ENCODE assay signal across 1 cellular context in the genomic region with DNA sequence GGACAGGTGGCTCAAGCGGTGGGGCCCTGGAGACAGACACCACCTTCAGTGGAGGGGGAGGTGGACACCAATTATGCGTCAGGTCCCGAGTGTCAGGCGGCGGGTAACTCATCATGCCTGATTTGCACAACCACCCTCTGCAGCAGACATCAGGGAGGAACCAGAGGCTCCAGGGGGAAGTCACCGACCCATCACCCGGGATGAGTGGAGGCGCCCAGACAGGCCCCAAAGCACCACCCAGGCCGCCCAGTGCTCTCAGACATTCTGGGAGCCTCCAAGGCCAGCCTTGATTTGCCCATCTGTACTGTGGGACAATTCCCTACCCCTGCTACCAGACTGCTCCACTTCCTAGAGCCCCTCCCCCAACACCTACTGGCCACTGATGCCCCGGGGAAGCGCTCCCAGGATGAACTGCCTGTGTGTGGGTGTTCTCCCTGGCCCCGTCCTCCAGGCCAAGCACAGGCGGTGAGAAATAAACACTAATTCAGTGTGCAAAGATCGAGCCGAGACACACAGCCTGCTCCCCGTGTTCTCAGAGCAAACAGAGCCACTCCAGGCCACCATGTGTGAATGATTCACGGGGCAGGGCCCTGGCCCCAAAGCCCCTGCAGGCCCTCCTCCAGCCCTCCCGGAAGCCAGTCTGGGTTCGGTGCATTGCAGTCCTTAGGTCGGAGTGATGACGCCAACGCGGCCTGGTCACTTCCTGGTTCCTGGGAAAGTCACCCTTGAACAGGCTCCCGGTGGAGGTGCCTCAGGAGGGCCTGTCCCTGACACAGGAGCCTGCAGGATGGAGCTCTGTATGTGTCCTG.
A peak's percentile ranks its signal among the peaks of the same experiment; 100 is the strongest.
TF ChIP-seq lines count a peak whose summit lies in the region.

No MANE protein-coding gene starts in this region.

TF ChIP-seq in HepG2, 621 proteins besides CTCF, POLR2A, EP300 and RAD21 (continued from another document and continues in another):
- TF ChIP-seq ZNF33B (CRISPR knock-in tag; IDR thresholded peaks at IDR 0.05) (peak; percentile 90; the same call in 1 of the 2 replicates), RNF2 (conservative IDR thresholded peaks at IDR 0.05; ENCODE audit: low read depth) (no peak; the same call in none of the 2 replicates), ZNF839 (CRISPR knock-in tag; IDR thresholded peaks at IDR 0.05; ENCODE audit: borderline replicate concordance) (peak; percentile 48; the same call in 1 of the 2 replicates), NFE2 (CRISPR knock-in tag; IDR thresholded peaks at IDR 0.05) (no peak; the same call in none of the 2 replicates), ZNF737 (CRISPR knock-in tag; IDR thresholded peaks at IDR 0.05; ENCODE audit: borderline replicate concordance) (no peak), YEATS4 (CRISPR knock-in tag; IDR thresholded peaks at IDR 0.05; ENCODE audit: borderline replicate concordance) (peak; percentile 69; the same call in 1 of the 2 replicates), ZBTB21 (CRISPR knock-in tag; IDR thresholded peaks at IDR 0.05) (peak; percentile 95), TFDP1 (CRISPR knock-in tag; IDR thresholded peaks at IDR 0.05; ENCODE audit: borderline replicate concordance) (peak; percentile 22; the same call in 1 of the 2 replicates), PLRG1 (conservative IDR thresholded peaks at IDR 0.05) (no peak), ZNF12 (CRISPR knock-in tag; IDR thresholded peaks at IDR 0.05) (peak; percentile 39; the same call in 1 of the 2 replicates), FOSL1 (CRISPR knock-in tag; IDR thresholded peaks at IDR 0.05; ENCODE audit: borderline replicate concordance) (0 out of 2 replicates have a peak, but pooled peaks have one; percentile 50), ZNF580 (CRISPR knock-in tag; IDR thresholded peaks at IDR 0.05; ENCODE audit: borderline replicate concordance, low read depth) (no peak; the same call in 1 of the 2 replicates), ETV5 (CRISPR knock-in tag; IDR thresholded peaks at IDR 0.05; ENCODE audit: borderline replicate concordance) (peak; percentile 99), ZNF335 (CRISPR knock-in tag; IDR thresholded peaks at IDR 0.05) (peak; percentile 95), ZNF766 (CRISPR knock-in tag; IDR thresholded peaks at IDR 0.05; ENCODE audit: borderline replicate concordance) (peak; percentile 78; the same call in 1 of the 2 replicates), ZNF275 (CRISPR knock-in tag; IDR thresholded peaks at IDR 0.05; ENCODE audit: borderline replicate concordance) (no peak; the same call in 1 of the 2 replicates), FOXO1 (CRISPR knock-in tag; IDR thresholded peaks at IDR 0.05) (peak; percentile 67), ZNF281 (CRISPR knock-in tag; IDR thresholded peaks at IDR 0.05; ENCODE audit: borderline replicate concordance) (peak; percentile 94), ONECUT2 (CRISPR knock-in tag; IDR thresholded peaks at IDR 0.05) (no peak), ATF7 (IDR thresholded peaks at IDR 0.05) (no peak; the same call in 1 of the 2 replicates), ATF7 (CRISPR knock-in tag; IDR thresholded peaks at IDR 0.05) (peak; percentile 95), ZNF260 (CRISPR knock-in tag; IDR thresholded peaks at IDR 0.05; ENCODE audit: borderline replicate concordance, low read depth) (no peak), ZNF432 (CRISPR knock-in tag; IDR thresholded peaks at IDR 0.05; ENCODE audit: borderline replicate concordance) (no peak), ZNF510 (CRISPR knock-in tag; IDR thresholded peaks at IDR 0.05; ENCODE audit: low read depth) (no peak), FOXC1 (CRISPR knock-in tag; IDR thresholded peaks at IDR 0.05; ENCODE audit: borderline replicate concordance) (peak; percentile 86), ZNF576 (CRISPR knock-in tag; IDR thresholded peaks at IDR 0.05) (0 out of 2 replicates have a peak, but pooled peaks have one; percentile 19), ZNF207 (IDR thresholded peaks at IDR 0.05; ENCODE audit: borderline replicate concordance) (no peak), ZNF703 (CRISPR knock-in tag; IDR thresholded peaks at IDR 0.05; ENCODE audit: borderline replicate concordance) (peak; percentile 49; the same call in 1 of the 2 replicates), HHEX (CRISPR knock-in tag; IDR thresholded peaks at IDR 0.05) (no peak), PTBP1 (IDR thresholded peaks at IDR 0.05; ENCODE audit: low read depth, low read length, poor library complexity, severe bottlenecking) (peak; percentile 89), NFYB (CRISPR knock-in tag; IDR thresholded peaks at IDR 0.05) (no peak; the same call in 1 of the 2 replicates)
- TF ChIP-seq, protein P1, sequence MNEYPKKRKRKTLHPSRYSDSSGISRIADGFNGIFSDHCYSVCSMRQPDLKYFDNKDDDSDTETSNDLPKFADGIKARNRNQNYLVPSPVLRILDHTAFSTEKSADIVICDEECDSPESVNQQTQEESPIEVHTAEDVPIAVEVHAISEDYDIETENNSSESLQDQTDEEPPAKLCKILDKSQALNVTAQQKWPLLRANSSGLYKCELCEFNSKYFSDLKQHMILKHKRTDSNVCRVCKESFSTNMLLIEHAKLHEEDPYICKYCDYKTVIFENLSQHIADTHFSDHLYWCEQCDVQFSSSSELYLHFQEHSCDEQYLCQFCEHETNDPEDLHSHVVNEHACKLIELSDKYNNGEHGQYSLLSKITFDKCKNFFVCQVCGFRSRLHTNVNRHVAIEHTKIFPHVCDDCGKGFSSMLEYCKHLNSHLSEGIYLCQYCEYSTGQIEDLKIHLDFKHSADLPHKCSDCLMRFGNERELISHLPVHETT (CRISPR knock-in tag; conservative IDR thresholded peaks at IDR 0.05), result peak; percentile 78; the same call in 1 of the 2 replicates
- TF ChIP-seq, protein P2, sequence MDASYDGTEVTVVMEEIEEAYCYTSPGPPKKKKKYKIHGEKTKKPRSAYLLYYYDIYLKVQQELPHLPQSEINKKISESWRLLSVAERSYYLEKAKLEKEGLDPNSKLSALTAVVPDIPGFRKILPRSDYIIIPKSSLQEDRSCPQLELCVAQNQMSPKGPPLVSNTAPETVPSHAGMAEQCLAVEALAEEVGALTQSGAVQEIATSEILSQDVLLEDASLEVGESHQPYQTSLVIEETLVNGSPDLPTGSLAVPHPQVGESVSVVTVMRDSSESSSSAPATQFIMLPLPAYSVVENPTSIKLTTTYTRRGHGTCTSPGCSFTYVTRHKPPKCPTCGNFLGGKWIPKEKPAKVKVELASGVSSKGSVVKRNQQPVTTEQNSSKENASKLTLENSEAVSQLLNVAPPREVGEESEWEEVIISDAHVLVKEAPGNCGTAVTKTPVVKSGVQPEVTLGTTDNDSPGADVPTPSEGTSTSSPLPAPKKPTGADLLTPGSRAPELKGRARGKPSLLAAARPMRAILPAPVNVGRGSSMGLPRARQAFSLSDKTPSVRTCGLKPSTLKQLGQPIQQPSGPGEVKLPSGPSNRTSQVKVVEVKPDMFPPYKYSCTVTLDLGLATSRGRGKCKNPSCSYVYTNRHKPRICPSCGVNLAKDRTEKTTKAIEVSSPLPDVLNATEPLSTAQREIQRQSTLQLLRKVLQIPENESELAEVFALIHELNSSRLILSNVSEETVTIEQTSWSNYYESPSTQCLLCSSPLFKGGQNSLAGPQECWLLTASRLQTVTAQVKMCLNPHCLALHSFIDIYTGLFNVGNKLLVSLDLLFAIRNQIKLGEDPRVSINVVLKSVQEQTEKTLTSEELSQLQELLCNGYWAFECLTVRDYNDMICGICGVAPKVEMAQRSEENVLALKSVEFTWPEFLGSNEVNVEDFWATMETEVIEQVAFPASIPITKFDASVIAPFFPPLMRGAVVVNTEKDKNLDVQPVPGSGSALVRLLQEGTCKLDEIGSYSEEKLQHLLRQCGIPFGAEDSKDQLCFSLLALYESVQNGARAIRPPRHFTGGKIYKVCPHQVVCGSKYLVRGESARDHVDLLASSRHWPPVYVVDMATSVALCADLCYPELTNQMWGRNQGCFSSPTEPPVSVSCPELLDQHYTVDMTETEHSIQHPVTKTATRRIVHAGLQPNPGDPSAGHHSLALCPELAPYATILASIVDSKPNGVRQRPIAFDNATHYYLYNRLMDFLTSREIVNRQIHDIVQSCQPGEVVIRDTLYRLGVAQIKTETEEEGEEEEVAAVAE (CRISPR knock-in tag; IDR thresholded peaks at IDR 0.05; ENCODE audit: borderline replicate concordance), result peak; percentile 25; the same call in 1 of the 2 replicates
- TF ChIP-seq, protein P3, sequence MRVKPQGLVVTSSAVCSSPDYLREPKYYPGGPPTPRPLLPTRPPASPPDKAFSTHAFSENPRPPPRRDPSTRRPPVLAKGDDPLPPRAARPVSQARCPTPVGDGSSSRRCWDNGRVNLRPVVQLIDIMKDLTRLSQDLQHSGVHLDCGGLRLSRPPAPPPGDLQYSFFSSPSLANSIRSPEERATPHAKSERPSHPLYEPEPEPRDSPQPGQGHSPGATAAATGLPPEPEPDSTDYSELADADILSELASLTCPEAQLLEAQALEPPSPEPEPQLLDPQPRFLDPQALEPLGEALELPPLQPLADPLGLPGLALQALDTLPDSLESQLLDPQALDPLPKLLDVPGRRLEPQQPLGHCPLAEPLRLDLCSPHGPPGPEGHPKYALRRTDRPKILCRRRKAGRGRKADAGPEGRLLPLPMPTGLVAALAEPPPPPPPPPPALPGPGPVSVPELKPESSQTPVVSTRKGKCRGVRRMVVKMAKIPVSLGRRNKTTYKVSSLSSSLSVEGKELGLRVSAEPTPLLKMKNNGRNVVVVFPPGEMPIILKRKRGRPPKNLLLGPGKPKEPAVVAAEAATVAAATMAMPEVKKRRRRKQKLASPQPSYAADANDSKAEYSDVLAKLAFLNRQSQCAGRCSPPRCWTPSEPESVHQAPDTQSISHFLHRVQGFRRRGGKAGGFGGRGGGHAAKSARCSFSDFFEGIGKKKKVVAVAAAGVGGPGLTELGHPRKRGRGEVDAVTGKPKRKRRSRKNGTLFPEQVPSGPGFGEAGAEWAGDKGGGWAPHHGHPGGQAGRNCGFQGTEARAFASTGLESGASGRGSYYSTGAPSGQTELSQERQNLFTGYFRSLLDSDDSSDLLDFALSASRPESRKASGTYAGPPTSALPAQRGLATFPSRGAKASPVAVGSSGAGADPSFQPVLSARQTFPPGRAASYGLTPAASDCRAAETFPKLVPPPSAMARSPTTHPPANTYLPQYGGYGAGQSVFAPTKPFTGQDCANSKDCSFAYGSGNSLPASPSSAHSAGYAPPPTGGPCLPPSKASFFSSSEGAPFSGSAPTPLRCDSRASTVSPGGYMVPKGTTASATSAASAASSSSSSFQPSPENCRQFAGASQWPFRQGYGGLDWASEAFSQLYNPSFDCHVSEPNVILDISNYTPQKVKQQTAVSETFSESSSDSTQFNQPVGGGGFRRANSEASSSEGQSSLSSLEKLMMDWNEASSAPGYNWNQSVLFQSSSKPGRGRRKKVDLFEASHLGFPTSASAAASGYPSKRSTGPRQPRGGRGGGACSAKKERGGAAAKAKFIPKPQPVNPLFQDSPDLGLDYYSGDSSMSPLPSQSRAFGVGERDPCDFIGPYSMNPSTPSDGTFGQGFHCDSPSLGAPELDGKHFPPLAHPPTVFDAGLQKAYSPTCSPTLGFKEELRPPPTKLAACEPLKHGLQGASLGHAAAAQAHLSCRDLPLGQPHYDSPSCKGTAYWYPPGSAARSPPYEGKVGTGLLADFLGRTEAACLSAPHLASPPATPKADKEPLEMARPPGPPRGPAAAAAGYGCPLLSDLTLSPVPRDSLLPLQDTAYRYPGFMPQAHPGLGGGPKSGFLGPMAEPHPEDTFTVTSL (CRISPR knock-in tag; IDR thresholded peaks at IDR 0.05; ENCODE audit: borderline replicate concordance), result peak; percentile 73; the same call in 1 of the 2 replicates
